ENCODE assay signal across 22 cellular contexts in genomic region chr6:161832622-161833021, GRCh38.
DNase-seq lines count a peak whose midpoint lies in the region; ATAC-seq, FAIRE-seq and TF ChIP-seq lines count a peak whose summit lies in the region.
"Had no signal": no experiment of that assay in that cellular context is flagged by ENCODE, and none has a peak within 500 bp of the region (broad histone marks: within the 10 kb centered on the region; RNA-seq: fewer than 3 reads in every experiment).

No MANE protein-coding gene starts in this region.

- no peak overlapping the region for H3K27ac ChIP-seq in HepG2 (ENCODE audit: extremely low read length, insufficient read depth, low read length)
- no peak overlapping the region for H3K27ac ChIP-seq in right lobe of liver
- H3K27ac ChIP-seq in esophagus muscularis mucosa (replicated peaks in 1 of 4) = no peak overlapping the region
- H3K27ac ChIP-seq in thyroid gland = no peak overlapping the region
- H3K27ac ChIP-seq: 22Rv1, BLaER1, C4-2B had no signal

- H3K4me1 ChIP-seq in HepG2 (ENCODE audit: insufficient read depth, low read length) = peaks cover 4% of the 10 kb centered on the region; the same call in 1 of the 2 replicates
- H3K4me1 ChIP-seq in right lobe of liver = peaks cover 0 to 4% (median 0%) of the 10 kb centered on the region in 4 donors
- H3K4me1 ChIP-seq in esophagus muscularis mucosa = no peaks in the 10 kb centered on the region
- H3K4me1 ChIP-seq in thyroid gland = no peaks in the 10 kb centered on the region

- WGBS in HepG2 (ENCODE audit: low lambda C conversion rate) = 68% methylated on average over 5 of the region's 12 CpGs
- 87% methylated on average over 5 of the region's 12 CpGs for whole genome bisulfite sequencing in right lobe of liver (ENCODE audit: insufficient coverage, low coverage, low lambda C conversion rate, missing lambda C conversion rate)
- WGBS in esophagus muscularis mucosa = 88% methylated on average over 9 of the region's 12 CpGs
- 88 to 91% methylated on average over 11 to 12 of the region's 12 CpGs for WGBS in thyroid gland, 2 donors

- no peak for TF ChIP-seq POLR2A in HepG2 (IDR thresholded peaks at IDR 0.05; ENCODE audit: insufficient read depth in 1 of 2, low read depth in 2 of 2, low read length in 2 of 2)
- no peak for TF ChIP-seq POLR2A in right lobe of liver (IDR thresholded peaks at IDR 0.05)
- no peak for TF ChIP-seq POLR2A in esophagus muscularis mucosa (IDR thresholded peaks at IDR 0.05; ENCODE audit: low read depth)
- no peak for TF ChIP-seq POLR2A in thyroid gland (IDR thresholded peaks at IDR 0.05)

- intact Hi-C loops in HepG2 (cut with micrococcal nuclease; ENCODE audit: unreplicated experiment) = no loop called here
- intact Hi-C loops in right lobe of liver (cut with DNase I) = no loop called here
- intact Hi-C loops in esophagus muscularis mucosa (cut with DNase I) = no loop called here
- intact Hi-C loops in thyroid gland (cut with DNase I) = no loop called here

- TF ChIP-seq RAD21 in HepG2 (CRISPR knock-in tag; IDR thresholded peaks at IDR 0.05) = no peak

- in situ Hi-C loops in HepG2 (cut with HindIII; ENCODE audit: extremely low pct_ligation_motif_present, low pct_unique_long_range_greater_than_20kb) = loop anchor here (25.0 kb wide), 1 partner anchor 905 kb away; the partner anchor contains the start of genes PACRG and PRKN

- TF ChIP-seq CTCF in HepG2 (CRISPR knock-in tag; IDR thresholded peaks at IDR 0.05) = no peak
- no peak for TF ChIP-seq CTCF in right lobe of liver (IDR thresholded peaks at IDR 0.05)
- TF ChIP-seq CTCF in esophagus muscularis mucosa (IDR thresholded peaks at IDR 0.05) = no peak
- peak; percentile 0 for TF ChIP-seq CTCF in retinal pigment epithelial cell (conservative IDR thresholded peaks at IDR 0.05; ENCODE audit: low read depth, low read length)
- no peak for TF ChIP-seq CTCF in thyroid gland (IDR thresholded peaks at IDR 0.05)

- H3K4me3 ChIP-seq in HepG2 (replicated peaks in 1 of 3; ENCODE audit: insufficient read depth in 1 of 3, low read depth in 2 of 3, low read length in 3 of 3) = no peak overlapping the region
- no peak overlapping the region for H3K4me3 ChIP-seq in right lobe of liver
- H3K4me3 ChIP-seq in esophagus muscularis mucosa = no peak overlapping the region
- no peak overlapping the region for H3K4me3 ChIP-seq in retinal pigment epithelial cell (ENCODE audit: low read length)
- no peak overlapping the region for H3K4me3 ChIP-seq in thyroid gland (replicated peaks in 1 of 3)
- H3K4me3 ChIP-seq: BLaER1 had no signal

- no peak overlapping the region for H3K9ac ChIP-seq in HepG2 (ENCODE audit: insufficient read depth, low read depth, low read length)
- H3K9ac ChIP-seq: BLaER1 had no signal

- no peaks in the 10 kb centered on the region for H3K9me3 ChIP-seq in HepG2 (ENCODE audit: low read length)
- H3K9me3 ChIP-seq in right lobe of liver = no peaks in the 10 kb centered on the region
- no peaks in the 10 kb centered on the region for H3K9me3 ChIP-seq in esophagus muscularis mucosa
- H3K9me3 ChIP-seq in thyroid gland = no peaks in the 10 kb centered on the region
- H3K9me3 ChIP-seq: BLaER1 had no signal

- H3K79me2 ChIP-seq in HepG2 (ENCODE audit: insufficient read depth, low read length) = no peaks in the 10 kb centered on the region

- CTCF ChIA-PET in HepG2 (lab: Yijun Ruan, JAX; ENCODE audit: low intra/inter-chr PET ratio, low total read pairs) = no interaction called here

- DNase-seq in HepG2 (ENCODE audit: low spot score) (no peak), right lobe of liver (no peak), esophagus muscularis mucosa (ENCODE audit: extremely low spot score) (peak; percentile 64), retinal pigment epithelial cell (ENCODE audit: low read depth) (no peak), DMS 273 (lab: John Stamatoyannopoulos, UW; ENCODE audit: unreplicated experiment) (no peak), thyroid gland (no peak)
- DNase-seq: CD4-positive, CD25-positive, alpha-beta regulatory T cell; CD8-positive, alpha-beta memory T cell; DMS53; DMS79 treated with DMSO at 0.1 percent for 48 hours; GF-D8; GOT3; H7 had no signal

- H4K20me1 ChIP-seq in HepG2 (ENCODE audit: insufficient read depth, low read length) = no peaks in the 10 kb centered on the region

- H3K36me3 ChIP-seq in HepG2 (replicated peaks in 1 of 2; ENCODE audit: control insufficient read depth in 1 of 2, insufficient read depth in 2 of 2, low read length in 2 of 2) (no peaks in the 10 kb centered on the region), right lobe of liver (no peaks in the 10 kb centered on the region), esophagus muscularis mucosa (no peaks in the 10 kb centered on the region), thyroid gland (no peaks in the 10 kb centered on the region)
- H3K36me3 ChIP-seq: BLaER1 had no signal

- no peak for FAIRE-seq in HepG2 (lab: Jason Lieb, UNC)
- FAIRE-seq: A204.1, D721Med, GM12891, GM18507 had no signal

- POLR2A ChIA-PET in HepG2 (lab: Yijun Ruan, JAX) = no interaction called here

- ATAC-seq in HepG2 = peak; percentile 28; the same call in 1 of the 3 replicates
- no peak for ATAC-seq in right lobe of liver
- no peak for ATAC-seq in GM19397 (IDR thresholded peaks at IDR 0.05; ENCODE audit: unreplicated experiment)
- ATAC-seq: HCT116 had no signal

- H2AFZ ChIP-seq in HepG2 (ENCODE audit: low read length) = no peak overlapping the region

- no peak for TF ChIP-seq EP300 in HepG2 (IDR thresholded peaks at IDR 0.05; ENCODE audit: low read depth in 2 of 2, low read length in 2 of 2)
- no peak for TF ChIP-seq EP300 in HepG2 (CRISPR knock-in tag; IDR thresholded peaks at IDR 0.05; ENCODE audit: borderline replicate concordance)
- TF ChIP-seq EP300 in esophagus muscularis mucosa (IDR thresholded peaks at IDR 0.05) = no peak

- BruUV-seq in HepG2 (replicated peaks; lab: Mats Ljungman, UMichigan) = no TSS peak

- H3K27me3 ChIP-seq in HepG2 (ENCODE audit: control insufficient read depth in 1 of 2, insufficient read depth in 2 of 2, low read length in 2 of 2) = peaks cover 0 to 18% of the 10 kb centered on the region in 2 experiments; a peak in 4 of 5 replicates
- H3K27me3 ChIP-seq in right lobe of liver = no peaks in the 10 kb centered on the region
- no peaks in the 10 kb centered on the region for H3K27me3 ChIP-seq in esophagus muscularis mucosa
- H3K27me3 ChIP-seq in thyroid gland = no peaks in the 10 kb centered on the region
- H3K27me3 ChIP-seq: BLaER1 had no signal

- H3K4me2 ChIP-seq in HepG2 (ENCODE audit: low read depth, low read length) = no peak overlapping the region

TF ChIP-seq in HepG2, 621 proteins besides CTCF, POLR2A, EP300 and RAD21:
- TF ChIP-seq TOPORS (CRISPR knock-in tag; IDR thresholded peaks at IDR 0.05) = no peak
- TF ChIP-seq, protein P1, sequence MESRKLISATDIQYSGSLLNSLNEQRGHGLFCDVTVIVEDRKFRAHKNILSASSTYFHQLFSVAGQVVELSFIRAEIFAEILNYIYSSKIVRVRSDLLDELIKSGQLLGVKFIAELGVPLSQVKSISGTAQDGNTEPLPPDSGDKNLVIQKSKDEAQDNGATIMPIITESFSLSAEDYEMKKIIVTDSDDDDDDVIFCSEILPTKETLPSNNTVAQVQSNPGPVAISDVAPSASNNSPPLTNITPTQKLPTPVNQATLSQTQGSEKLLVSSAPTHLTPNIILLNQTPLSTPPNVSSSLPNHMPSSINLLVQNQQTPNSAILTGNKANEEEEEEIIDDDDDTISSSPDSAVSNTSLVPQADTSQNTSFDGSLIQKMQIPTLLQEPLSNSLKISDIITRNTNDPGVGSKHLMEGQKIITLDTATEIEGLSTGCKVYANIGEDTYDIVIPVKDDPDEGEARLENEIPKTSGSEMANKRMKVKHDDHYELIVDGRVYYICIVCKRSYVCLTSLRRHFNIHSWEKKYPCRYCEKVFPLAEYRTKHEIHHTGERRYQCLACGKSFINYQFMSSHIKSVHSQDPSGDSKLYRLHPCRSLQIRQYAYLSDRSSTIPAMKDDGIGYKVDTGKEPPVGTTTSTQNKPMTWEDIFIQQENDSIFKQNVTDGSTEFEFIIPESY (CRISPR knock-in tag; IDR thresholded peaks at IDR 0.05) = peak; percentile 75; the same call in 1 of the 2 replicates
TF ChIP-seq in HepG2: peak in this region for 1.
